ENCODE assay signal across 26 cellular contexts in the genomic region with DNA sequence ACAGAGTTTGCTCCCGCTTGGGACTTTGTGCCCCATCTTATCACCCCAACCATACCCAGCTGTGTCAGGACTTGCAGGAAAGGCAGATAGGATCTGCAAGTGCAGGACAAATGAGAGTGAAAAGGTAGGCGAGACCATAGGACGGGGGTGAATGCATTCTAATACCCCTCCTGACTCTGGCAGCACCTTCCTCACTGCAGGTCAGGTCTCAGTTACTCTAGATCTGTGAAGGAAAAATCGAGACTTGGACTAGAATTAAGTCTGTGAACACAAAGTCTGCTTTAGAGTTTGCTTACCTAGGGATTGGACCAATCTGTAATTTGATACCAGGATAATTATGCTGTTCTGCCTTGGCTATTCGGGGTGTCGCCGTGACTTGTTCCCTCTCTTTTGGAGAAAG. TPM values are rescaled to one million over a fixed set of nuclear protein-coding genes. Genes with fewer than 3 reads are reported as not detected.
"Had no signal": no experiment of that assay in that cellular context is flagged by ENCODE, and none has a peak within 500 bp of the region (broad histone marks: within the 10 kb centered on the region; RNA-seq: fewer than 3 reads in every experiment).

No MANE protein-coding gene starts in this region.

- H3K27me3 Mint-ChIP-seq: stimulated activated memory B cell treated with anti-CD40 and anti-IgM and Interleukin-4, amounts not matched to agents 10 μg/mL and 1 μg/mL and 100 μg/mL, for 72 hours; stimulated activated naive CD8-positive, alpha-beta T cell treated with anti-CD3 and anti-CD28 coated beads, Interleukin-15, Interleukin-2, amounts not matched to agents 100 ng/mL and 50 ng/mL, for 24 hours had no signal

- H3K27ac ChIP-seq: dorsolateral prefrontal cortex, heart left ventricle, ovary, psoas muscle, right lobe of liver, tibial nerve had no signal

- H3K27me3 ChIP-seq: heart left ventricle, ovary, right lobe of liver, tibial nerve had no signal

- ATAC-seq: esophagus mucosa; heart left ventricle; left lobe of liver; natural killer cell; psoas muscle; right lobe of liver; stimulated activated memory B cell treated with anti-CD40 and anti-IgM and Interleukin-4, amounts not matched to agents 10 μg/mL and 1 μg/mL and 100 μg/mL, for 72 hours had no signal

- H3K4me3 Mint-ChIP-seq: mesothelial cell of epicardium; natural killer cell; neural crest cell; stimulated activated memory B cell treated with anti-CD40 and anti-IgM and Interleukin-4, amounts not matched to agents 10 μg/mL and 1 μg/mL and 100 μg/mL, for 72 hours; stimulated activated naive CD8-positive, alpha-beta T cell treated with anti-CD3 and anti-CD28 coated beads, Interleukin-15, Interleukin-2, amounts not matched to agents 100 ng/mL and 50 ng/mL, for 24 hours had no signal

- H3K4me3 ChIP-seq: dorsolateral prefrontal cortex, heart left ventricle, ovary, psoas muscle, right lobe of liver, tibial nerve had no signal

- H3K36me3 ChIP-seq: ovary, right lobe of liver, tibial nerve had no signal

- H3K4me1 Mint-ChIP-seq: natural killer cell; neural crest cell; stimulated activated memory B cell treated with anti-CD40 and anti-IgM and Interleukin-4, amounts not matched to agents 10 μg/mL and 1 μg/mL and 100 μg/mL, for 72 hours had no signal

- DNase-seq: cortex of kidney; dorsolateral prefrontal cortex; effector CD8-positive, alpha-beta T cell; heart left ventricle; hippocampal formation; natural killer cell; nucleus accumbens; ovary; psoas muscle; retina; right lobe of liver; stimulated activated CD4-positive, alpha-beta T cell treated with anti-CD3 and anti-CD28 coated beads, Interleukin-4, amount 100 ng/mL, for 24 hours had no signal

- H3K36me3 Mint-ChIP-seq: natural killer cell had no signal

- H3K9me3 ChIP-seq: heart left ventricle, ovary, psoas muscle, right lobe of liver, tibial nerve had no signal

- H3K4me1 ChIP-seq: heart left ventricle, psoas muscle, right lobe of liver, tibial nerve had no signal

- H3K27ac Mint-ChIP-seq: mesothelial cell of epicardium; natural killer cell; stimulated activated memory B cell treated with anti-CD40 and anti-IgM and Interleukin-4, amounts not matched to agents 10 μg/mL and 1 μg/mL and 100 μg/mL, for 72 hours; stimulated activated naive CD8-positive, alpha-beta T cell treated with anti-CD3 and anti-CD28 coated beads, Interleukin-15, Interleukin-2, amounts not matched to agents 100 ng/mL and 50 ng/mL, for 24 hours had no signal

- H3K9me3 Mint-ChIP-seq: mesothelial cell of epicardium; natural killer cell; neural crest cell; stimulated activated memory B cell treated with anti-CD40 and anti-IgM and Interleukin-4, amounts not matched to agents 10 μg/mL and 1 μg/mL and 100 μg/mL, for 72 hours; stimulated activated naive CD8-positive, alpha-beta T cell treated with anti-CD3 and anti-CD28 coated beads, Interleukin-15, Interleukin-2, amounts not matched to agents 100 ng/mL and 50 ng/mL, for 24 hours had no signal

RNA-seq across cellular contexts. Expression of gene NT5DC4, which starts 19.7 kb away (rescaled TPM):
- total RNA-seq: esophagus mucosa, fibroblast of lung, frontal cortex, glomerular endothelial cell, left lobe of liver, lower leg skin, mesothelial cell of epicardium, myocyte, neural crest cell, ovary, psoas muscle, right lobe of liver, temporal lobe, tibial nerve, ureter had no signal
- polyA plus RNA-seq: fibroblast of lung, heart left ventricle, ovary, psoas muscle had no signal

RNA-seq across cellular contexts. Expression of gene CKAP2L, which starts 23.9 kb away (rescaled TPM):
- total RNA-seq: tibial nerve had no signal

RNA-seq across cellular contexts. Expression of gene IL1A, which starts 43.8 kb away (rescaled TPM):
- total RNA-seq: left lobe of liver, myocyte, neural crest cell, right lobe of liver, temporal lobe had no signal
- polyA plus RNA-seq: heart left ventricle had no signal
